ENCODE assay signal across 19 cellular contexts in genomic region chr5:36768450-36768849, GRCh38.
DNase-seq lines count a peak whose midpoint lies in the region; ATAC-seq and TF ChIP-seq lines count a peak whose summit lies in the region.
"Had no signal": no experiment of that assay in that cellular context is flagged by ENCODE, and none has a peak within 500 bp of the region (broad histone marks: within the 10 kb centered on the region; RNA-seq: fewer than 3 reads in every experiment).

No MANE protein-coding gene starts in this region.

- H3K4me3 Mint-ChIP-seq in GM23338: no peak overlapping the region
- H3K4me3 Mint-ChIP-seq in CD8-positive, alpha-beta T cell: no peak overlapping the region
- no peak overlapping the region for H3K4me3 Mint-ChIP-seq in activated CD4-positive, alpha-beta T cell treated with anti-CD3 and anti-CD28 coated beads, Interleukin-2, amount 10 ng/mL, durations not matched to agents 24 days and 14 days
- H3K4me3 Mint-ChIP-seq: CD14-positive monocyte; CD4-positive, alpha-beta memory T cell; CD4-positive, CD25-positive, alpha-beta regulatory T cell had no signal

- intact Hi-C loops in CD8-positive, alpha-beta T cell (cut with DNase I, micrococcal nuclease): no loop called here
- intact Hi-C loops in activated CD4-positive, alpha-beta T cell treated with anti-CD3 and anti-CD28 coated beads, Interleukin-2, amount 10 ng/mL, durations not matched to agents 24 days and 14 days (cut with micrococcal nuclease): no loop called here

- peaks cover 6% of the 10 kb centered on the region; the same call in 2 of the 3 replicates for H3K36me3 Mint-ChIP-seq in GM23338 (ENCODE audit: low read depth)
- H3K36me3 Mint-ChIP-seq in CD8-positive, alpha-beta T cell: no peaks in the 10 kb centered on the region
- no peaks in the 10 kb centered on the region for H3K36me3 Mint-ChIP-seq in activated CD4-positive, alpha-beta T cell treated with anti-CD3 and anti-CD28 coated beads, Interleukin-2, amount 10 ng/mL, durations not matched to agents 24 days and 14 days (ENCODE audit: low read depth)
- H3K36me3 Mint-ChIP-seq: CD14-positive monocyte; CD4-positive, alpha-beta memory T cell; CD4-positive, CD25-positive, alpha-beta regulatory T cell had no signal

- 0 out of 3 replicates have a peak, but pooled peaks cover 3% of the 10 kb centered on the region for H3K4me1 Mint-ChIP-seq in GM23338
- H3K4me1 Mint-ChIP-seq in CD8-positive, alpha-beta T cell (ENCODE audit: low read depth): no peaks in the 10 kb centered on the region
- no peaks in the 10 kb centered on the region for H3K4me1 Mint-ChIP-seq in activated CD4-positive, alpha-beta T cell treated with anti-CD3 and anti-CD28 coated beads, Interleukin-2, amount 10 ng/mL, durations not matched to agents 24 days and 14 days
- H3K4me1 Mint-ChIP-seq: CD14-positive monocyte; CD4-positive, alpha-beta memory T cell; CD4-positive, CD25-positive, alpha-beta regulatory T cell had no signal

- POLR2A ChIA-PET in CD8-positive, alpha-beta T cell (lab: Charles Lee): no interaction called here

- no peak overlapping the region for H3K4me2 ChIP-seq in GM23338
- H3K4me2 ChIP-seq: BLaER1 had no signal

- DNase-seq in ELF-1 (ENCODE audit: low read depth, low spot score) (peak; percentile 17), GM23338 (ENCODE audit: low spot score) (peak; percentile 31), fibroblast of villous mesenchyme (ENCODE audit: low read depth) (peak; percentile 3), foreskin melanocyte (no peak)
- DNase-seq in CD8-positive, alpha-beta T cell: no peak
- DNase-seq in activated CD4-positive, alpha-beta T cell treated with anti-CD3 and anti-CD28 coated beads, Interleukin-2, amount 10 ng/mL, durations not matched to agents 24 days and 14 days: no peak
- DNase-seq: 8988T; ACHN; BE2C; C1 segment of cervical spinal cord; Caco-2; Calu3; CD4-positive, alpha-beta memory T cell; CD4-positive, CD25-positive, alpha-beta regulatory T cell; DMS79 treated with DMSO at 0.1 percent for 48 hours; GDM1 had no signal

- H4K20me1 ChIP-seq in GM23338 (replicated peaks; ENCODE audit: insufficient read depth): no peaks in the 10 kb centered on the region
- H4K20me1 ChIP-seq: BLaER1 had no signal

- peak; percentile 70 for ATAC-seq in GM23338
- no peak for ATAC-seq in CD8-positive, alpha-beta T cell
- ATAC-seq: GM12878 had no signal

- peaks cover 5% of the 10 kb centered on the region; the same call in 2 of the 3 replicates for H3K9me3 Mint-ChIP-seq in GM23338
- H3K9me3 Mint-ChIP-seq in CD8-positive, alpha-beta T cell: no peaks in the 10 kb centered on the region
- H3K9me3 Mint-ChIP-seq in activated CD4-positive, alpha-beta T cell treated with anti-CD3 and anti-CD28 coated beads, Interleukin-2, amount 10 ng/mL, durations not matched to agents 24 days and 14 days: no peaks in the 10 kb centered on the region

- no peaks in the 10 kb centered on the region for H3K36me3 ChIP-seq in GM23338 (ENCODE audit: insufficient read depth)
- H3K36me3 ChIP-seq in CD8-positive, alpha-beta T cell (ENCODE audit: insufficient read depth, low read length): no peaks in the 10 kb centered on the region
- H3K36me3 ChIP-seq: BE2C, BLaER1 had no signal

- H3K27me3 Mint-ChIP-seq in GM23338 (ENCODE audit: insufficient read depth, low read depth, poor library complexity): no peaks in the 10 kb centered on the region
- peaks cover 14% of the 10 kb centered on the region for H3K27me3 Mint-ChIP-seq in CD8-positive, alpha-beta T cell (ENCODE audit: low read depth)
- H3K27me3 Mint-ChIP-seq in activated CD4-positive, alpha-beta T cell treated with anti-CD3 and anti-CD28 coated beads, Interleukin-2, amount 10 ng/mL, durations not matched to agents 24 days and 14 days: peaks cover 8% of the 10 kb centered on the region

- H3K27ac Mint-ChIP-seq in GM23338: no peak overlapping the region
- H3K27ac Mint-ChIP-seq in CD8-positive, alpha-beta T cell: no peak overlapping the region
- H3K27ac Mint-ChIP-seq in activated CD4-positive, alpha-beta T cell treated with anti-CD3 and anti-CD28 coated beads, Interleukin-2, amount 10 ng/mL, durations not matched to agents 24 days and 14 days: no peak overlapping the region
- H3K27ac Mint-ChIP-seq: CD14-positive monocyte; CD4-positive, alpha-beta memory T cell; CD4-positive, CD25-positive, alpha-beta regulatory T cell had no signal

- no peak for TF ChIP-seq CTCF in GM23338 (conservative IDR thresholded peaks at IDR 0.05; ENCODE audit: low read depth in 2 of 2)
- no peak for TF ChIP-seq CTCF in fibroblast of villous mesenchyme (IDR thresholded peaks at IDR 0.05; ENCODE audit: insufficient read depth, low read depth, low read length)
- TF ChIP-seq CTCF in CD8-positive, alpha-beta T cell (IDR thresholded peaks at IDR 0.05): no peak

- H2AFZ ChIP-seq in GM23338: 0 out of 2 replicates have a peak overlapping the region, but pooled peaks have one; percentile 21

- no peaks in the 10 kb centered on the region for H3K79me2 ChIP-seq in GM23338 (replicated peaks; ENCODE audit: insufficient read depth)

- H3K4me3 ChIP-seq in GM23338 (no peak overlapping the region), fibroblast of villous mesenchyme (ENCODE audit: low read depth, low read length) (no peak overlapping the region)
- no peak overlapping the region for H3K4me3 ChIP-seq in CD8-positive, alpha-beta T cell (ENCODE audit: low read depth, low read length)
- H3K4me3 ChIP-seq: BLaER1, GM12878 had no signal

- no peak overlapping the region for H3K27ac ChIP-seq in GM23338 (ENCODE audit: low read depth)
- no peak overlapping the region for H3K27ac ChIP-seq in CD8-positive, alpha-beta T cell (ENCODE audit: low read depth, low read length)
- H3K27ac ChIP-seq: BLaER1 had no signal

- H3K9me3 ChIP-seq in CD8-positive, alpha-beta T cell (ENCODE audit: low read length): no peaks in the 10 kb centered on the region
- H3K9me3 ChIP-seq: BE2C, Caco-2 had no signal

- peaks cover 4% of the 10 kb centered on the region; the same call in 1 of the 2 replicates for H3K9me2 ChIP-seq in GM23338 (ENCODE audit: insufficient read depth)

- no peaks in the 10 kb centered on the region for H3K4me1 ChIP-seq in GM23338 (ENCODE audit: insufficient read depth)
- no peaks in the 10 kb centered on the region for H3K4me1 ChIP-seq in CD8-positive, alpha-beta T cell (ENCODE audit: insufficient read depth, low read length)
- H3K4me1 ChIP-seq: BE2C, Caco-2 had no signal

- CTCF ChIA-PET in CD8-positive, alpha-beta T cell (lab: Charles Lee): no interaction called here

- H3K27me3 ChIP-seq in GM23338 (ENCODE audit: insufficient read depth): no peaks in the 10 kb centered on the region
- H3K27me3 ChIP-seq in CD8-positive, alpha-beta T cell (ENCODE audit: insufficient read depth, low read length): no peaks in the 10 kb centered on the region
- H3K27me3 ChIP-seq: BE2C, BLaER1 had no signal

- H3F3A ChIP-seq in GM23338 (replicated peaks; ENCODE audit: low read depth): no peaks in the 10 kb centered on the region

TF ChIP-seq in GM23338, 12 proteins besides CTCF, POLR2A, EP300 and RAD21 (continues in another document):
- no peak for TF ChIP-seq JUNB (IDR thresholded peaks at IDR 0.05; ENCODE audit: unreplicated experiment)
- TF ChIP-seq NANOG (IDR thresholded peaks at IDR 0.05; ENCODE audit: borderline replicate concordance): no peak
- no peak for TF ChIP-seq EZH2phosphoT487 (IDR thresholded peaks at IDR 0.05; ENCODE audit: unreplicated experiment)
- no peak for TF ChIP-seq EZH2 (IDR thresholded peaks at IDR 0.05; ENCODE audit: low read depth, unreplicated experiment)
- no peak for TF ChIP-seq POLR2AphosphoS5 (IDR thresholded peaks at IDR 0.05; ENCODE audit: low read depth)
- no peak for TF ChIP-seq REST (IDR thresholded peaks at IDR 0.05; ENCODE audit: unreplicated experiment)

Comparison
In these comparisons a context has a peak if more than half of its experiments do, and no peak if none do; other contexts are left out.
1. DNase-seq: peak in ELF-1 (single experiment), GM23338 (single experiment) and fibroblast of villous mesenchyme (single experiment); none in foreskin melanocyte (single experiment), CD8-positive, alpha-beta T cell (0 of 7) and activated CD4-positive, alpha-beta T cell treated with anti-CD3 and anti-CD28 coated beads, Interleukin-2, amount 10 ng/mL, durations not matched to agents 24 days and 14 days (single experiment).